ENCODE assay signal across 11 cellular contexts in the genomic region with DNA sequence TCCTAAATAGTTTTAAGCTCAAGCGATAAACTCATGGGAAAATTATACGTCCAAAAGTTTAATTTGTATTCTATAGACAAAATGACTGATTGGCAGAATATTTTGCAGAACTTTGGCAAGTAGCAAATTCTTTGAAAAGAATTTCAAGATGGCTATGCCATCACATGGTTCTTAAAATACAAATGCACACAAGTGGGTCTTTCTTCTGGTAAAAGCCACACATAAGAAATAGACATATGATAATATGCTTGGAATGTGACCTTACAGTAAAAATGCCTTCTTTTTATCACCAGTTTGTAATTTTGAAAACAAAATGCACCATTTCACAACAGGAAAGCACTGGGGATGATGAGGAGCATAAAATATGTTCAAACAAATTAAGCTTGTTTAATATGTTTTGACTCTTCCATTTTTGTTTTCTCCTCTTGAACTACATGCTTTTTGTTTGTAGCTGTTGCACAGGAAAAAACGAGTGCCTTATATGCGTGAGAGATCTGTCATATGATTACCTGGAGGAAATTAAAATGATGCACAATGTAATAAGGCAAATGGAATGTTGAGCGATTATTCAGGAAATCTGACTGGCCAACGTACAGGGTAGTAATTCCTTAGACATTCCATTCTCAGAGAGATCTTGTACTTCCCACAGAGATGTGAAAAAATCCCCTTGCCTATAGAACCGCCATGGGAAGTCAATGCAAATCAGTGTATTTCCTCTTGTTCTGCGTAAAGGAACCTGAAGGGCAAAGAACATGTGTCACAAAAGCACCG.
DNase-seq lines count a peak whose midpoint lies in the region; ATAC-seq, FAIRE-seq and TF ChIP-seq lines count a peak whose summit lies in the region.
"Had no signal": no experiment of that assay in that cellular context is flagged by ENCODE, and none has a peak within 500 bp of the region (broad histone marks: within the 10 kb centered on the region; RNA-seq: fewer than 3 reads in every experiment).

No MANE protein-coding gene starts in this region.

- peaks cover 7% of the 10 kb centered on the region; the same call in 1 of the 2 replicates for H3K9me3 ChIP-seq in AG04450 (ENCODE audit: control insufficient read depth, insufficient read depth, low read length)
- H3K9me3 ChIP-seq: BLaER1 had no signal

- peaks cover 6% of the 10 kb centered on the region for H3K4me1 Mint-ChIP-seq in endothelial cell (ENCODE audit: unreplicated experiment)
- no peaks in the 10 kb centered on the region for H3K4me1 Mint-ChIP-seq in activated T-cell treated with anti-CD3 and anti-CD28 coated beads, Interleukin-2, amount 50 U/mL, for 4 hours (ENCODE audit: low read depth)
- H3K4me1 Mint-ChIP-seq: naive B cell had no signal

- TF ChIP-seq CTCF in AG04450 (IDR thresholded peaks at IDR 0.05; ENCODE audit: low read depth, low read length) (no peak), endothelial cell (IDR thresholded peaks at IDR 0.05; ENCODE audit: unreplicated experiment) (no peak)

- H3K27me3 ChIP-seq in AG04450 (ENCODE audit: control insufficient read depth, insufficient read depth, low read length), result no peaks in the 10 kb centered on the region
- H3K27me3 ChIP-seq: BLaER1 had no signal

- POLR2A ChIA-PET in AG04450 (lab: Yijun Ruan, JAX), result no interaction called here

- DNase-seq in AG04450 (ENCODE audit: low read depth, low spot score) (peak; percentile 50), HTR-8/SVneo (ENCODE audit: insufficient read length, low spot score) (peak; percentile 67), amniotic epithelial cell (ENCODE audit: low read depth) (peak; percentile 91), iPS-NIHi11 (ENCODE audit: low spot score) (peak; percentile 8), endothelial cell (ENCODE audit: low spot score) (no peak)
- no peak for DNase-seq in activated T-cell treated with anti-CD3 and anti-CD28 coated beads, Interleukin-2, amount 50 U/mL, for 4 hours
- no peak for DNase-seq in activated naive CD4-positive, alpha-beta T cell treated with anti-CD3 and anti-CD28 coated beads, Interleukin-2, amount 50 U/mL, for 16 hours
- DNase-seq: naive B cell, WERI-Rb-1 had no signal

- ATAC-seq in activated T-cell treated with anti-CD3 and anti-CD28 coated beads, Interleukin-2, amount 50 U/mL, for 4 hours, result no peak
- no peak for ATAC-seq in HG03457 (IDR thresholded peaks at IDR 0.05; ENCODE audit: unreplicated experiment)

- H3K4me3 ChIP-seq in AG04450 (ENCODE audit: low read depth, low read length), result no peak overlapping the region
- H3K4me3 ChIP-seq: BLaER1 had no signal

- no peak overlapping the region for H3K4me3 Mint-ChIP-seq in endothelial cell (ENCODE audit: unreplicated experiment)
- no peak overlapping the region for H3K4me3 Mint-ChIP-seq in activated T-cell treated with anti-CD3 and anti-CD28 coated beads, Interleukin-2, amount 50 U/mL, for 4 hours
- H3K4me3 Mint-ChIP-seq: naive B cell had no signal

- CTCF ChIA-PET in AG04450 (lab: Charles Lee), result interaction anchor here (0.5 kb wide), 1 partner anchor 23 kb away, joined by 3 read pairs; no protein-coding TSS in a partner anchor

- H3K36me3 Mint-ChIP-seq in endothelial cell (ENCODE audit: low read depth, unreplicated experiment), result no peaks in the 10 kb centered on the region
- no peaks in the 10 kb centered on the region for H3K36me3 Mint-ChIP-seq in activated T-cell treated with anti-CD3 and anti-CD28 coated beads, Interleukin-2, amount 50 U/mL, for 4 hours (ENCODE audit: insufficient read depth)
- H3K36me3 Mint-ChIP-seq: naive B cell had no signal

- H3K27ac Mint-ChIP-seq in endothelial cell (ENCODE audit: unreplicated experiment), result no peak overlapping the region

- peak; percentile 90 for FAIRE-seq in HTR-8/SVneo (lab: Jason Lieb, UNC)

- peaks cover 4% of the 10 kb centered on the region for H3K27me3 Mint-ChIP-seq in endothelial cell (ENCODE audit: unreplicated experiment)
- no peaks in the 10 kb centered on the region for H3K27me3 Mint-ChIP-seq in activated T-cell treated with anti-CD3 and anti-CD28 coated beads, Interleukin-2, amount 50 U/mL, for 4 hours (ENCODE audit: low read depth)
- H3K27me3 Mint-ChIP-seq: naive B cell had no signal

- no peak overlapping the region for H3K27ac ChIP-seq in AG04450 (ENCODE audit: low read depth, low read length)
- H3K27ac ChIP-seq: BLaER1, WERI-Rb-1 had no signal

- no peaks in the 10 kb centered on the region for H3K9me3 Mint-ChIP-seq in endothelial cell (ENCODE audit: unreplicated experiment)
- peaks cover 12% of the 10 kb centered on the region for H3K9me3 Mint-ChIP-seq in activated T-cell treated with anti-CD3 and anti-CD28 coated beads, Interleukin-2, amount 50 U/mL, for 4 hours

Comparison
In these comparisons a context has a peak if more than half of its experiments do, and no peak if none do; other contexts are left out.
1. DNase-seq: peak in AG04450 (single experiment), HTR-8/SVneo (single experiment), amniotic epithelial cell (single experiment) and iPS-NIHi11 (single experiment); none in endothelial cell (single experiment), activated T-cell treated with anti-CD3 and anti-CD28 coated beads, Interleukin-2, amount 50 U/mL, for 4 hours (single experiment) and activated naive CD4-positive, alpha-beta T cell treated with anti-CD3 and anti-CD28 coated beads, Interleukin-2, amount 50 U/mL, for 16 hours (single experiment).